ENCODE assay signal across 36 cellular contexts in the genomic region with DNA sequence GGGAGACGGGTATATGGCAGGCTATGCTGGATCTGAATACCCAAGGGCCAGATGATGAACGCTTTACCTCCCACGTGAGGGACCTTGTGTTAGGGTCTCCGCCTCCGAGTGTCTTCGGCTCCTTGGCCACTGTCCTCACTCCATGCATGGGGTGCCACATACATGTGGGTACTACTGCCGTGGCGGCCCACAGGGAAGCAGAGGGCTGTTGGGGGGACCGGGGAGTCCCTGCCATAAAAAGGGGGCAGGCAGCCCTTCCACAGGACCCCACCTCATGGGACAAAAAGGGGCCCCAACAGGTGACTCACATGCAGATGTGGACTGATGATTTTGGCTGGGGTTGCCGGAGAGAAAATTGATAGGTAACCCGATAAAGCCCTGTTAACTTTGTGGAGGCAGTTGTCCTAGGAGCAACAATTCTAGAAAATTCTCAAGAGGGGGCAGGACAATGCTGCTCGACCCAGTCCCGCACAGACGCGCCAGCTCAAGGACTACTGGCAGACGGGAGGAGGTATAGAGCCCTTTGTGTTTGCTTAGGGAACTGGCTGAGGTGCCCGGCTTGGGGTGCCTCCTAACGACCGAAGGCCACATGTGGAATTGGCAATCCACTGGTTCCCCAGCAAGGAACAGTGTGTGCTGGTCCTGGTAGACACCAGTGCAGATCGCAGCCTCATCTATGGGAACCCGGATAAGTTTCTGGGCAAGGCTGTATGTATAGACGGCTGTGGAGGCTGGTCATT.
"Had no signal": no experiment of that assay in that cellular context is flagged by ENCODE, and none has a peak within 500 bp of the region (broad histone marks: within the 10 kb centered on the region; RNA-seq: fewer than 3 reads in every experiment).

No MANE protein-coding gene starts in this region.

- H3K9me3 Mint-ChIP-seq: activated CD4-positive, alpha-beta T cell treated with anti-CD3 and anti-CD28 coated beads, Interleukin-2, amount 10 ng/mL, durations not matched to agents 7 days and 5 days; brain had no signal

- H3K4me1 ChIP-seq: ascending aorta had no signal

- H3K36me3 ChIP-seq: ascending aorta, cardiac muscle cell, WERI-Rb-1 had no signal

- H3K27me3 Mint-ChIP-seq: activated CD4-positive, alpha-beta memory T cell treated with anti-CD3 and anti-CD28 coated beads, Interleukin-2, amount 10 ng/mL, durations not matched to agents 7 days and 5 days; activated CD4-positive, alpha-beta T cell treated with anti-CD3 and anti-CD28 coated beads for 36 hours; activated CD4-positive, alpha-beta T cell treated with anti-CD3 and anti-CD28 coated beads, Interleukin-2, amount 10 ng/mL, durations not matched to agents 7 days and 5 days; activated CD8-positive, alpha-beta memory T cell treated with anti-CD3 and anti-CD28 coated beads, Interleukin-2, amount 10 ng/mL, durations not matched to agents 7 days and 5 days; activated naive CD4-positive, alpha-beta T cell treated with anti-CD3 and anti-CD28 coated beads, Interleukin-2, amount 10 ng/mL, durations not matched to agents 7 days and 5 days; activated naive CD4-positive, alpha-beta T cell treated with anti-CD3 and anti-CD28 coated beads, Interleukin-2, amount 50 U/mL, for 24 hours; activated naive CD8-positive, alpha-beta T cell; activated naive CD8-positive, alpha-beta T cell treated with anti-CD3 and anti-CD28 coated beads, Interleukin-2, amount 10 ng/mL, durations not matched to agents 7 days and 5 days; activated naive CD8-positive, alpha-beta T cell treated with anti-CD3 and anti-CD28 coated beads, Interleukin-2, amount 50 U/mL, for 24 hours; activated T-cell treated with anti-CD3 and anti-CD28 coated beads, Interleukin-2, amount 50 U/mL, for 24 hours; central memory CD8-positive, alpha-beta T cell had no signal

- H3K36me3 Mint-ChIP-seq: activated CD8-positive, alpha-beta memory T cell treated with anti-CD3 and anti-CD28 coated beads, Interleukin-2, amount 10 ng/mL, durations not matched to agents 7 days and 5 days; activated naive CD4-positive, alpha-beta T cell treated with anti-CD3 and anti-CD28 coated beads, Interleukin-2, amount 10 ng/mL, durations not matched to agents 7 days and 5 days; activated naive CD4-positive, alpha-beta T cell treated with anti-CD3 and anti-CD28 coated beads, Interleukin-2, amount 50 U/mL, for 24 hours; activated naive CD8-positive, alpha-beta T cell; activated naive CD8-positive, alpha-beta T cell treated with anti-CD3 and anti-CD28 coated beads, Interleukin-2, amount 10 ng/mL, durations not matched to agents 7 days and 5 days; brain; WTC11 had no signal

- H3K27ac ChIP-seq: ascending aorta, cardiac muscle cell, WERI-Rb-1 had no signal

- ATAC-seq: activated CD4-positive, alpha-beta T cell treated with anti-CD3 and anti-CD28 coated beads for 36 hours; activated CD4-positive, CD25-positive, alpha-beta regulatory T cell treated with anti-CD3 and anti-CD28 coated beads, Interleukin-2, amount 50 U/mL, for 24 hours; activated CD8-positive, alpha-beta memory T cell treated with anti-CD3 and anti-CD28 coated beads, Interleukin-2, amount 10 ng/mL, durations not matched to agents 7 days and 5 days; activated CD8-positive, alpha-beta T cell treated with anti-CD3 and anti-CD28 coated beads, Interleukin-2, amount 10 ng/mL, durations not matched to agents 7 days and 5 days; activated naive CD8-positive, alpha-beta T cell treated with anti-CD3 and anti-CD28 coated beads, Interleukin-2, amount 50 U/mL, for 24 hours; WTC11 had no signal

- H3K4me3 ChIP-seq: ascending aorta, cardiac muscle cell had no signal

- H3K27ac Mint-ChIP-seq: activated CD4-positive, alpha-beta memory T cell treated with anti-CD3 and anti-CD28 coated beads, Interleukin-2, amount 10 ng/mL, durations not matched to agents 7 days and 5 days; activated CD4-positive, alpha-beta T cell treated with anti-CD3 and anti-CD28 coated beads for 36 hours; activated CD4-positive, alpha-beta T cell treated with anti-CD3 and anti-CD28 coated beads, Interleukin-2, amount 10 ng/mL, durations not matched to agents 7 days and 5 days; activated CD8-positive, alpha-beta memory T cell treated with anti-CD3 and anti-CD28 coated beads, Interleukin-2, amount 10 ng/mL, durations not matched to agents 7 days and 5 days; activated CD8-positive, alpha-beta T cell treated with anti-CD3 and anti-CD28 coated beads, Interleukin-2, amount 10 ng/mL, durations not matched to agents 7 days and 5 days; activated naive CD4-positive, alpha-beta T cell treated with anti-CD3 and anti-CD28 coated beads, Interleukin-2, amount 10 ng/mL, durations not matched to agents 7 days and 5 days; activated naive CD4-positive, alpha-beta T cell treated with anti-CD3 and anti-CD28 coated beads, Interleukin-2, amount 50 U/mL, for 24 hours; activated naive CD8-positive, alpha-beta T cell; activated naive CD8-positive, alpha-beta T cell treated with anti-CD3 and anti-CD28 coated beads, Interleukin-2, amount 10 ng/mL, durations not matched to agents 7 days and 5 days; activated naive CD8-positive, alpha-beta T cell treated with anti-CD3 and anti-CD28 coated beads, Interleukin-2, amount 50 U/mL, for 24 hours; activated T-cell treated with anti-CD3 and anti-CD28 coated beads, Interleukin-2, amount 50 U/mL, for 24 hours; activated T-helper 2 cell treated with anti-CD3 and anti-CD28 coated beads, Interferon-gamma antibody, Interleukin-2, Interleukin-4, amounts not matched to agents 10 μg/mL and 5 μg/mL and 100 μg/mL, durations not matched to agents 14 hours and 24 hours and 36 hours; brain; T-helper 1 cell treated with Interleukin-12 subunit alpha and Interleukin-12 subunit beta and Interleukin-4 antibody, amounts not matched to agents 30 μg/mL and 1 μg/mL, for 36 hours; T-helper 2 cell treated with Interferon-gamma antibody and Interleukin-4, amounts not matched to agents 5 μg/mL and 100 μg/mL, for 36 hours; WTC11 had no signal

- DNase-seq: activated CD4-positive, alpha-beta memory T cell treated with anti-CD3 and anti-CD28 coated beads, Interleukin-2, amount 10 ng/mL, durations not matched to agents 7 days and 5 days; activated CD4-positive, alpha-beta T cell treated with anti-CD3 and anti-CD28 coated beads for 1 hour; activated CD4-positive, alpha-beta T cell treated with anti-CD3 and anti-CD28 coated beads for 36 hours; activated CD4-positive, alpha-beta T cell treated with anti-CD3 and anti-CD28 coated beads for 48 hours; activated CD4-positive, alpha-beta T cell treated with anti-CD3 and anti-CD28 coated beads, Interleukin-2, amount 10 ng/mL, durations not matched to agents 7 days and 5 days; activated CD4-positive, alpha-beta T cell treated with anti-CD3 and anti-CD28 coated beads, Interleukin-2, amount 50 U/mL, for 48 hours; activated CD4-positive, CD25-positive, alpha-beta regulatory T cell; activated CD8-positive, alpha-beta memory T cell treated with anti-CD3 and anti-CD28 coated beads for 24 hours; activated CD8-positive, alpha-beta memory T cell treated with anti-CD3 and anti-CD28 coated beads, Interleukin-2, amount 10 ng/mL, durations not matched to agents 7 days and 5 days; activated CD8-positive, alpha-beta memory T cell treated with anti-CD3 and anti-CD28 coated beads, Interleukin-2, amount 50 U/mL, for 48 hours; activated CD8-positive, alpha-beta T cell treated with anti-CD3 and anti-CD28 coated beads, Interleukin-2, amount 10 ng/mL, durations not matched to agents 7 days and 5 days; activated gamma-delta T cell; activated naive CD4-positive, alpha-beta T cell treated with anti-CD3 and anti-CD28 coated beads, Interleukin-2, amount 10 ng/mL, durations not matched to agents 7 days and 5 days; activated naive CD4-positive, alpha-beta T cell treated with Interleukin-2 at 50 U/mL for 16 hours; activated naive CD8-positive, alpha-beta T cell treated with anti-CD3 and anti-CD28 coated beads, Interleukin-2, amount 10 ng/mL, durations not matched to agents 7 days and 5 days; activated naive CD8-positive, alpha-beta T cell treated with anti-CD3 and anti-CD28 coated beads, Interleukin-2, amount 50 U/mL, for 24 hours; activated T-cell treated with anti-CD3 and anti-CD28 coated beads, Interleukin-2, amount 50 U/mL, for 24 hours; activated T-cell treated with anti-CD3 and anti-CD28 coated beads, Interleukin-2, amount 50 U/mL, for 48 hours; amygdala; anterior cingulate cortex; caudate nucleus; T-helper 1 cell; T-helper 2 cell; T-helper 9 cell; WERI-Rb-1 had no signal

- H3K4me1 Mint-ChIP-seq: activated CD4-positive, alpha-beta memory T cell treated with anti-CD3 and anti-CD28 coated beads, Interleukin-2, amount 10 ng/mL, durations not matched to agents 7 days and 5 days; activated CD4-positive, alpha-beta T cell treated with anti-CD3 and anti-CD28 coated beads for 36 hours; activated CD4-positive, alpha-beta T cell treated with anti-CD3 and anti-CD28 coated beads, Interleukin-2, amount 10 ng/mL, durations not matched to agents 7 days and 5 days; activated CD8-positive, alpha-beta memory T cell treated with anti-CD3 and anti-CD28 coated beads, Interleukin-2, amount 10 ng/mL, durations not matched to agents 7 days and 5 days; activated naive CD4-positive, alpha-beta T cell treated with anti-CD3 and anti-CD28 coated beads, Interleukin-2, amount 10 ng/mL, durations not matched to agents 7 days and 5 days; activated naive CD4-positive, alpha-beta T cell treated with anti-CD3 and anti-CD28 coated beads, Interleukin-2, amount 50 U/mL, for 24 hours; activated naive CD8-positive, alpha-beta T cell treated with anti-CD3 and anti-CD28 coated beads, Interleukin-2, amount 10 ng/mL, durations not matched to agents 7 days and 5 days; activated naive CD8-positive, alpha-beta T cell treated with anti-CD3 and anti-CD28 coated beads, Interleukin-2, amount 50 U/mL, for 24 hours; brain; central memory CD8-positive, alpha-beta T cell; WTC11 had no signal

- H3K4me3 Mint-ChIP-seq: activated CD4-positive, alpha-beta memory T cell treated with anti-CD3 and anti-CD28 coated beads, Interleukin-2, amount 10 ng/mL, durations not matched to agents 7 days and 5 days; activated CD4-positive, alpha-beta T cell treated with anti-CD3 and anti-CD28 coated beads for 36 hours; activated CD4-positive, alpha-beta T cell treated with anti-CD3 and anti-CD28 coated beads, Interleukin-2, amount 10 ng/mL, durations not matched to agents 7 days and 5 days; activated CD8-positive, alpha-beta memory T cell treated with anti-CD3 and anti-CD28 coated beads, Interleukin-2, amount 10 ng/mL, durations not matched to agents 7 days and 5 days; activated CD8-positive, alpha-beta T cell treated with anti-CD3 and anti-CD28 coated beads, Interleukin-2, amount 10 ng/mL, durations not matched to agents 7 days and 5 days; activated naive CD4-positive, alpha-beta T cell treated with anti-CD3 and anti-CD28 coated beads, Interleukin-2, amount 10 ng/mL, durations not matched to agents 7 days and 5 days; activated naive CD4-positive, alpha-beta T cell treated with anti-CD3 and anti-CD28 coated beads, Interleukin-2, amount 50 U/mL, for 24 hours; activated naive CD8-positive, alpha-beta T cell; activated naive CD8-positive, alpha-beta T cell treated with anti-CD3 and anti-CD28 coated beads, Interleukin-2, amount 10 ng/mL, durations not matched to agents 7 days and 5 days; activated naive CD8-positive, alpha-beta T cell treated with anti-CD3 and anti-CD28 coated beads, Interleukin-2, amount 50 U/mL, for 24 hours; activated T-cell treated with anti-CD3 and anti-CD28 coated beads, Interleukin-2, amount 50 U/mL, for 24 hours; brain; central memory CD8-positive, alpha-beta T cell; T-helper 1 cell treated with Interleukin-12 subunit alpha and Interleukin-12 subunit beta and Interleukin-4 antibody, amounts not matched to agents 30 μg/mL and 1 μg/mL, for 36 hours; T-helper 2 cell treated with Interferon-gamma antibody and Interleukin-4, amounts not matched to agents 5 μg/mL and 100 μg/mL, for 36 hours; WTC11 had no signal

- H3K9me3 ChIP-seq: ascending aorta had no signal

- H3K27me3 ChIP-seq: ascending aorta, cardiac muscle cell had no signal
